1 cellular context compared by ENCODE assay signal in the genomic region with DNA sequence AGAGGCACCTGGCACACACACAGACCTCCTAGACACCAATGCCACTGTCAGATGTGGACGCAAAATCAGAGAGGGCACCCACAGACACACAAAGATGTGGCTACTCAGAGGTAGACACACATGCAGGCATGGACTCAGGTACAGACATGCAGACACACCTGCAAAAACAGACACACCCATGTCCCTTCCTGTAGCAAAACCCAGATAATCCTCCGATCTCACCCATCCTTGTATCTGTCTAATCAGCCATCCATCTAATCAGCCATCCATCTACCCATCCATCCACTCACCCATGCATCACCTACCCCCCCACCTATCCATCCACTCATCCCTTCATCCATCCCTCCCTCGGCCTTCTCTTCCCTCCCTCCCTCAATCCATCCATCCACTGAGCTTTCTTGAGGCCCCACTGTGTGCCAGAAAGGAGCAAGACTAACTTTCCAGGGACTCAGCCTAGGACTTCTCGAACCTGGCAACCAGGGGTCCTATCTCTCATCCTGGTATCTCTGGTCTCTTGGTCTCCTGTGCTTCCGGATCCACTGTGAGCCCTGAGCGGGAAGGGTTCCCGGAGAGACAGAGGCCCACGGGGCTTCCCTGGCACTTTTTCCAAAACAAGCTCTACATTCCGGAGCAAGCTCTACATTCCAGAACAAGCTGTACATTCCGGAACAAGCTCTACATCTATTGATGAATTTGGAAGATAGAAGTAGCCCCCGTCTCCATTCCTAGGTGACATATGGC.
TF ChIP-seq lines count a peak whose summit lies in the region.

No MANE protein-coding gene starts in this region.

TF ChIP-seq in HEK293, 187 proteins besides CTCF, POLR2A, EP300 and RAD21 (continued from another document):
- TF ChIP-seq, protein P1, sequence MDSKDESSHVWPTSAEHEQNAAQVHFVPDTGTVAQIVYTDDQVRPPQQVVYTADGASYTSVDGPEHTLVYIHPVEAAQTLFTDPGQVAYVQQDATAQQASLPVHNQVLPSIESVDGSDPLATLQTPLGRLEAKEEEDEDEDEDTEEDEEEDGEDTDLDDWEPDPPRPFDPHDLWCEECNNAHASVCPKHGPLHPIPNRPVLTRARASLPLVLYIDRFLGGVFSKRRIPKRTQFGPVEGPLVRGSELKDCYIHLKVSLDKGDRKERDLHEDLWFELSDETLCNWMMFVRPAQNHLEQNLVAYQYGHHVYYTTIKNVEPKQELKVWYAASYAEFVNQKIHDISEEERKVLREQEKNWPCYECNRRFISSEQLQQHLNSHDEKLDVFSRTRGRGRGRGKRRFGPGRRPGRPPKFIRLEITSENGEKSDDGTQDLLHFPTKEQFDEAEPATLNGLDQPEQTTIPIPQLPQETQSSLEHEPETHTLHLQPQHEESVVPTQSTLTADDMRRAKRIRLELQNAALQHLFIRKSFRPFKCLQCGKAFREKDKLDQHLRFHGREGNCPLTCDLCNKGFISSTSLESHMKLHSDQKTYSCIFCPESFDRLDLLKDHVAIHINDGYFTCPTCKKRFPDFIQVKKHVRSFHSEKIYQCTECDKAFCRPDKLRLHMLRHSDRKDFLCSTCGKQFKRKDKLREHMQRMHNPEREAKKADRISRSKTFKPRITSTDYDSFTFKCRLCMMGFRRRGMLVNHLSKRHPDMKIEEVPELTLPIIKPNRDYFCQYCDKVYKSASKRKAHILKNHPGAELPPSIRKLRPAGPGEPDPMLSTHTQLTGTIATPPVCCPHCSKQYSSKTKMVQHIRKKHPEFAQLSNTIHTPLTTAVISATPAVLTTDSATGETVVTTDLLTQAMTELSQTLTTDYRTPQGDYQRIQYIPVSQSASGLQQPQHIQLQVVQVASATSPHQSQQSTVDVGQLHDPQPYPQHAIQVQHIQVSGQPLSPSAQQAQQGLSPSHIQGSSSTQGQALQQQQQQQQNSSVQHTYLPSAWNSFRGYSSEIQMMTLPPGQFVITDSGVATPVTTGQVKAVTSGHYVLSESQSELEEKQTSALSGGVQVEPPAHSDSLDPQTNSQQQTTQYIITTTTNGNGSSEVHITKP (tag by site-specific recombination; IDR thresholded peaks at IDR 0.05) = no peak
